In the genomic region with DNA sequence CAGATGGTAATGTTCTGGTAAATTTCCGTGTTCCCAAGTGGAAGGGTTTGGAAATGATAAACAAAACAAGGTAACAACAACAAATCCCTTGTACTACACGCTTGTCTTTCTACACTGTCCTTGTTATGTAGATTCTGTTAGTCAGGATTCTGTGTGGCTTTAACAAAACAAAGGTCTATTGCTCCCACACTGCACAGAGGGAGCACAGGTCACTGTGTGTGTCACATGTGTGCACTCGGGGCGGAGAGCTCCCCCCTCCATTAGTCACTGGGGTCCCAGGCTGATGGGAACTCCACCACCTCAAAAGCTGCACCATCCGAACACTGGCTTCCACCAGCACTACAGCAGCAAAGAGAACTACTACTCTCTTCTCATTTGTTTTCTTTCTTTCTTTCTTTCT, we compare ENCODE assay signal across 28 cellular contexts.
A peak's percentile ranks its signal among the peaks of the same experiment; 100 is the strongest.
DNase-seq lines count a peak whose midpoint lies in the region; ATAC-seq, FAIRE-seq and TF ChIP-seq lines count a peak whose summit lies in the region.
"Had no signal": no experiment of that assay in that cellular context is flagged by ENCODE, and none has a peak within 500 bp of the region (broad histone marks: within the 10 kb centered on the region; RNA-seq: fewer than 3 reads in every experiment).

No MANE protein-coding gene starts in this region.

- no peak for FAIRE-seq in small intestine (lab: Jason Lieb, UNC)
- FAIRE-seq: GM12878, GM19239, H54 had no signal

- no peak overlapping the region for H3K4me2 ChIP-seq in neural progenitor cell

- no peaks in the 10 kb centered on the region for H3K36me3 ChIP-seq in neural progenitor cell
- no peaks in the 10 kb centered on the region for H3K36me3 ChIP-seq in upper lobe of left lung
- no peaks in the 10 kb centered on the region for H3K36me3 ChIP-seq in small intestine (ENCODE audit: control insufficient read depth in 2 of 2, insufficient read depth in 2 of 2, low read length in 2 of 2)
- H3K36me3 ChIP-seq: MG63, SJCRH30 had no signal

- TF ChIP-seq POLR2A in upper lobe of left lung (IDR thresholded peaks at IDR 0.05) = no peak

- H3K27me3 ChIP-seq in dorsolateral prefrontal cortex (no peaks in the 10 kb centered on the region), neural progenitor cell (no peaks in the 10 kb centered on the region), upper lobe of left lung (no peaks in the 10 kb centered on the region), small intestine (ENCODE audit: control insufficient read depth in 2 of 2, insufficient read depth in 2 of 2, low read length in 2 of 2) (no peaks in the 10 kb centered on the region)
- H3K27me3 ChIP-seq: MG63, SJCRH30 had no signal

- H3K9me3 Mint-ChIP-seq in neural progenitor cell = no peaks in the 10 kb centered on the region
- H3K9me3 Mint-ChIP-seq: CD8-positive, alpha-beta T cell had no signal

- peaks cover 40% of the 10 kb centered on the region for H3K4me1 Mint-ChIP-seq in neural progenitor cell
- H3K4me1 Mint-ChIP-seq: B cell had no signal

- no peaks in the 10 kb centered on the region for H3K36me3 Mint-ChIP-seq in neural progenitor cell
- H3K36me3 Mint-ChIP-seq: CD8-positive, alpha-beta T cell had no signal

- ATAC-seq in GM21390 (IDR thresholded peaks at IDR 0.05; ENCODE audit: unreplicated experiment) (no peak), upper lobe of left lung (ENCODE audit: low FRiP score in 2 of 2) (no peak)
- ATAC-seq: CD8-positive, alpha-beta T cell; GM12878; PC-3 had no signal

- no peaks in the 10 kb centered on the region for H3K9me3 ChIP-seq in neural progenitor cell (ENCODE audit: low read depth)
- no peaks in the 10 kb centered on the region for H3K9me3 ChIP-seq in upper lobe of left lung
- H3K9me3 ChIP-seq in small intestine (ENCODE audit: control insufficient read depth, low read depth) = no peaks in the 10 kb centered on the region
- H3K9me3 ChIP-seq: Caco-2, MG63, SJCRH30 had no signal

- H3K4me3 ChIP-seq in dorsolateral prefrontal cortex (no peak overlapping the region), neural progenitor cell (no peak overlapping the region), upper lobe of left lung (no peak overlapping the region), small intestine (ENCODE audit: low read depth in 1 of 2, low read length in 2 of 2) (no peak overlapping the region)
- H3K4me3 ChIP-seq: GM12878, MG63, SJCRH30 had no signal

- no peak for TF ChIP-seq EP300 in upper lobe of left lung (IDR thresholded peaks at IDR 0.05)

- no peak overlapping the region for H3K9ac ChIP-seq in neural progenitor cell

- H3K27me3 Mint-ChIP-seq in neural progenitor cell (ENCODE audit: insufficient read depth, low read depth) = peaks cover 8% of the 10 kb centered on the region
- H3K27me3 Mint-ChIP-seq: B cell had no signal

- H3K27ac Mint-ChIP-seq in neural progenitor cell = peak overlapping the region; percentile 81
- H3K27ac Mint-ChIP-seq: B cell; CD8-positive, alpha-beta T cell had no signal

- no peaks in the 10 kb centered on the region for H3K79me2 ChIP-seq in neural progenitor cell (ENCODE audit: low read depth)

- peaks cover 33% of the 10 kb centered on the region for H3K4me1 ChIP-seq in neural progenitor cell
- H3K4me1 ChIP-seq in upper lobe of left lung = no peaks in the 10 kb centered on the region
- H3K4me1 ChIP-seq in small intestine (ENCODE audit: control insufficient read depth in 2 of 2, insufficient read depth in 1 of 2, low read depth in 1 of 2, low read length in 1 of 2) = no peaks in the 10 kb centered on the region
- H3K4me1 ChIP-seq: Caco-2 had no signal

- no peak overlapping the region for H3K4me3 Mint-ChIP-seq in neural progenitor cell
- H3K4me3 Mint-ChIP-seq: B cell; CD8-positive, alpha-beta T cell had no signal

- peaks cover 11% of the 10 kb centered on the region for H3F3A ChIP-seq in neural progenitor cell (ENCODE audit: low read depth)

- H4K20me1 ChIP-seq in neural progenitor cell (ENCODE audit: low read depth) = no peaks in the 10 kb centered on the region

- TF ChIP-seq CTCF in dorsolateral prefrontal cortex (IDR thresholded peaks at IDR 0.05 in 54 of 56, conservative IDR thresholded peaks at IDR 0.05 in 2 of 56; ENCODE audit: low read depth in 1 of 56, partially characterized antibody in 56 of 56) (no peak), neural progenitor cell (IDR thresholded peaks at IDR 0.05) (no peak), upper lobe of left lung (IDR thresholded peaks at IDR 0.05) (no peak)

- H2AFZ ChIP-seq in neural progenitor cell (replicated peaks) = no peak overlapping the region

- DNase-seq in Daoy (ENCODE audit: low read depth) (peak; percentile 47), dorsolateral prefrontal cortex (no peak), neural progenitor cell (ENCODE audit: low spot score) (no peak), upper lobe of left lung (no peak), small intestine (no peak), NCI-H2029 (lab: John Stamatoyannopoulos, UW) (no peak)
- DNase-seq: Caco-2; CD8-positive, alpha-beta T cell; EL; GDM1; IMR-90; KG1; MG63; NCI-H1105 treated with DMSO at 0.1 percent for 48 hours; NCI-H2029 treated with DMSO at 0.1 percent for 48 hours; NCI-H446 treated with DMSO at 0.1 percent for 48 hours; NCI-H526; NK-92 treated with Interleukin-12 subunit alpha and Interleukin-12 subunit beta, amount 100 ng/mL, for 24 hours; PC-3; SJCRH30 had no signal

- H3K27ac ChIP-seq in angular gyrus (ENCODE audit: low read depth, low read length) (peak overlapping the region; percentile 77), dorsolateral prefrontal cortex (peak overlapping the region; percentile 49 to 100 (median 94)), neural progenitor cell (no peak overlapping the region), upper lobe of left lung (no peak overlapping the region), small intestine (ENCODE audit: low read depth in 1 of 2, low read length in 1 of 2) (no peak overlapping the region)
- H3K27ac ChIP-seq: 22Rv1, C4-2B, SJCRH30 had no signal

- 71 to 75% methylated on average over 5 of the region's 5 CpGs for WGBS in upper lobe of left lung, 2 donors
- WGBS in small intestine, 3 donors = 51 to 66% (median 55%) methylated on average over 5 of the region's 5 CpGs

- intact Hi-C loops in dorsolateral prefrontal cortex (cut with DNase I) = no loop called here

Comparison
In these comparisons a context has a peak if more than half of its experiments do, and no peak if none do; other contexts are left out.
1. H3K27ac ChIP-seq: peak in angular gyrus (single experiment) and dorsolateral prefrontal cortex (59 of 59); none in neural progenitor cell (single experiment), upper lobe of left lung (0 of 4) and small intestine (0 of 2).